Comparison of ENCODE assay signal across 17 cellular contexts in genomic region chr12:7966558-7966957, GRCh38.
A peak's percentile ranks its signal among the peaks of the same experiment; 100 is the strongest.
DNase-seq lines count a peak whose midpoint lies in the region; TF ChIP-seq lines count a peak whose summit lies in the region.
"Had no signal": no experiment of that assay in that cellular context is flagged by ENCODE, and none has a peak within 500 bp of the region (broad histone marks: within the 10 kb centered on the region; RNA-seq: fewer than 3 reads in every experiment).

No MANE protein-coding gene starts in this region.

- H3K36me3 Mint-ChIP-seq in stimulated activated naive CD8-positive, alpha-beta T cell treated with anti-CD3 and anti-CD28 coated beads, Interleukin-15, Interleukin-2, amounts not matched to agents 100 ng/mL and 50 ng/mL, for 24 hours (ENCODE audit: low read depth), result peaks cover 8% of the 10 kb centered on the region

- DNase-seq in stimulated activated CD4-positive, alpha-beta T cell treated with anti-CD3 and anti-CD28 coated beads, Interleukin-1b, Interleukin-23, amount 100 ng/mL, for 48 hours, result peak; percentile 60
- DNase-seq in stimulated activated CD4-positive, alpha-beta T cell treated with anti-CD3 and anti-CD28 coated beads, Interleukin-4, amount 100 ng/mL, for 1 hour, result no peak
- peak; percentile 26 for DNase-seq in NB4 (ENCODE audit: low read depth)
- peak; percentile 52 to 56 for DNase-seq in cardiac fibroblast (ENCODE audit: low read depth in 2 of 2)
- DNase-seq in iPS-NIHi11 (ENCODE audit: low spot score), result no peak
- no peak for DNase-seq in GM13977 (ENCODE audit: low spot score)
- DNase-seq in kidney tubule cell (ENCODE audit: low spot score), result no peak
- DNase-seq: DMS153; IMR-90; naive thymus-derived CD8-positive, alpha-beta T cell; NK-92 treated with Interleukin-12 subunit alpha and Interleukin-12 subunit beta, amount 100 ng/mL, for 24 hours; T-helper 9 cell; testis had no signal

- no peak overlapping the region for H3K4me3 ChIP-seq in NB4 (ENCODE audit: low read depth, low read length)
- no peak overlapping the region for H3K4me3 ChIP-seq in cardiac fibroblast (replicated peaks in 1 of 2; ENCODE audit: low read depth in 2 of 2, low read length in 2 of 2)
- H3K4me3 ChIP-seq: gastroesophageal sphincter, prostate gland, testis had no signal

- H3K4me3 Mint-ChIP-seq in stimulated activated naive CD8-positive, alpha-beta T cell treated with anti-CD3 and anti-CD28 coated beads, Interleukin-15, Interleukin-2, amounts not matched to agents 100 ng/mL and 50 ng/mL, for 24 hours, result peak overlapping the region; percentile 53
- H3K4me3 Mint-ChIP-seq: B cell; naive thymus-derived CD8-positive, alpha-beta T cell had no signal

- H3K9me3 Mint-ChIP-seq in stimulated activated naive CD8-positive, alpha-beta T cell treated with anti-CD3 and anti-CD28 coated beads, Interleukin-15, Interleukin-2, amounts not matched to agents 100 ng/mL and 50 ng/mL, for 24 hours, result no peaks in the 10 kb centered on the region
- H3K9me3 Mint-ChIP-seq: naive thymus-derived CD8-positive, alpha-beta T cell had no signal

- H3K4me1 Mint-ChIP-seq in stimulated activated naive CD8-positive, alpha-beta T cell treated with anti-CD3 and anti-CD28 coated beads, Interleukin-15, Interleukin-2, amounts not matched to agents 100 ng/mL and 50 ng/mL, for 24 hours (ENCODE audit: low read depth), result peaks cover 45% of the 10 kb centered on the region

- peak overlapping the region; percentile 81 for H3K27ac Mint-ChIP-seq in stimulated activated naive CD8-positive, alpha-beta T cell treated with anti-CD3 and anti-CD28 coated beads, Interleukin-15, Interleukin-2, amounts not matched to agents 100 ng/mL and 50 ng/mL, for 24 hours
- H3K27ac Mint-ChIP-seq: B cell had no signal

- H3K27me3 Mint-ChIP-seq in stimulated activated naive CD8-positive, alpha-beta T cell treated with anti-CD3 and anti-CD28 coated beads, Interleukin-15, Interleukin-2, amounts not matched to agents 100 ng/mL and 50 ng/mL, for 24 hours, result no peaks in the 10 kb centered on the region
- H3K27me3 Mint-ChIP-seq: B cell; naive thymus-derived CD8-positive, alpha-beta T cell had no signal

- TF ChIP-seq POLR2A in NB4 (IDR thresholded peaks at IDR 0.05; ENCODE audit: extremely low read depth, insufficient read length), result no peak

- in situ Hi-C loops in GM13977 (cut with MboI; ENCODE audit: low pct_unique_long_range_greater_than_20kb, low sequenced_read_pairs, unreplicated experiment), result no loop called here

- TF ChIP-seq CTCF in NB4 (IDR thresholded peaks at IDR 0.05; ENCODE audit: low read depth, low read length), result no peak
- no peak for TF ChIP-seq CTCF in cardiac fibroblast (IDR thresholded peaks at IDR 0.05; ENCODE audit: low read depth, low read length)
- no peak for TF ChIP-seq CTCF in GM13977 (IDR thresholded peaks at IDR 0.05; ENCODE audit: extremely low read depth, insufficient read depth, missing control alignments)

Comparison
In these comparisons a context has a peak if more than half of its experiments do, and no peak if none do; other contexts are left out.
1. DNase-seq: peak in stimulated activated CD4-positive, alpha-beta T cell treated with anti-CD3 and anti-CD28 coated beads, Interleukin-1b, Interleukin-23, amount 100 ng/mL, for 48 hours (single experiment), NB4 (single experiment) and cardiac fibroblast (2 of 2); none in stimulated activated CD4-positive, alpha-beta T cell treated with anti-CD3 and anti-CD28 coated beads, Interleukin-4, amount 100 ng/mL, for 1 hour (single experiment), iPS-NIHi11 (single experiment), GM13977 (single experiment) and kidney tubule cell (single experiment).